In the genomic region with DNA sequence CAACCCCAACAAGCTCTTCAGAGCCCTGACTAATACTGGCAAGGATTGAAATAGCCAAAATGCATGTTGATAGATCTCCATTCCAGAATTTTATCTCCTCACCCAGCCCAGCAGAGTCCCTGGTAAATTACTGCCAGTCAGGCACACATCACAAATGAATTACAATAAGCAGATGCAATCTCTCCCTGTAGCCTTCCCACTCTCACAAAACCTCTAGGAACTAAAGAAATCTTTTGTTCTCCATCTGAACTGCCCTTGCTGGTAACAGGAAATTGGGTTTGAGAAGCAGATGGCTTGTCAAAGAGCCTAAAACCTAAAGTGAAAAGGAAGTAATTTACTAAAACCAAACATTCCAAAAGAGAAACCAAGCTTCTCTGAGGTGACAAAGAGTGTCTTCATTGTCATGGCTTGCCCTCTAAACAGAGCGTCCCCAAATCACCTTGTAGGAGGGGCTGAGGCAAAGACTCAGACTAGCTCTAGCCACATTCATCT, we compare ENCODE assay signal across 9 cellular contexts. TPM values are rescaled to one million over a fixed set of nuclear protein-coding genes. Genes with fewer than 3 reads are reported as not detected.
DNase-seq lines count a peak whose midpoint lies in the region; ATAC-seq and TF ChIP-seq lines count a peak whose summit lies in the region.
"Had no signal": no experiment of that assay in that cellular context is flagged by ENCODE, and none has a peak within 500 bp of the region (broad histone marks: within the 10 kb centered on the region; RNA-seq: fewer than 3 reads in every experiment).

No MANE protein-coding gene starts in this region.

- CTCF ChIA-PET in activated CD8-positive, alpha-beta memory T cell treated with anti-CD3 and anti-CD28 coated beads, Interleukin-2, amount 10 ng/mL, durations not matched to agents 7 days and 5 days (lab: Charles Lee), result interaction anchor here (0.7 to 0.9 kb wide), 2 partner anchors 17 to 155 kb away, joined by 3 read pairs; no protein-coding TSS in a partner anchor

- peak overlapping the region; percentile 72 for H3K27ac Mint-ChIP-seq in activated CD8-positive, alpha-beta memory T cell treated with anti-CD3 and anti-CD28 coated beads, Interleukin-2, amount 10 ng/mL, durations not matched to agents 7 days and 5 days
- peak overlapping the region in 4 of 5 experiments; percentile 10 to 83 (median 61) for H3K27ac Mint-ChIP-seq in brain
- peak overlapping the region; percentile 45 for H3K27ac Mint-ChIP-seq in stimulated activated effector memory CD8-positive, alpha-beta T cell treated with anti-CD3 and anti-CD28 coated beads, Interleukin-12 subunit alpha, Interleukin-12 subunit beta, amount 100 ng/mL, for 72 hours

- peaks cover 17% of the 10 kb centered on the region for H3K4me1 Mint-ChIP-seq in activated CD8-positive, alpha-beta memory T cell treated with anti-CD3 and anti-CD28 coated beads, Interleukin-2, amount 10 ng/mL, durations not matched to agents 7 days and 5 days
- peaks cover 29% of the 10 kb centered on the region for H3K4me1 Mint-ChIP-seq in brain
- H3K4me1 Mint-ChIP-seq in stimulated activated effector memory CD8-positive, alpha-beta T cell treated with anti-CD3 and anti-CD28 coated beads, Interleukin-12 subunit alpha, Interleukin-12 subunit beta, amount 100 ng/mL, for 72 hours, result peaks cover 26% of the 10 kb centered on the region

- no peaks in the 10 kb centered on the region for H3K27me3 Mint-ChIP-seq in activated CD8-positive, alpha-beta memory T cell treated with anti-CD3 and anti-CD28 coated beads, Interleukin-2, amount 10 ng/mL, durations not matched to agents 7 days and 5 days
- no peaks in the 10 kb centered on the region for H3K27me3 Mint-ChIP-seq in brain

- peaks cover 1% of the 10 kb centered on the region for H3K36me3 Mint-ChIP-seq in activated CD8-positive, alpha-beta memory T cell treated with anti-CD3 and anti-CD28 coated beads, Interleukin-2, amount 10 ng/mL, durations not matched to agents 7 days and 5 days
- H3K36me3 Mint-ChIP-seq in brain, result peaks cover 35% of the 10 kb centered on the region
- no peaks in the 10 kb centered on the region for H3K36me3 Mint-ChIP-seq in stimulated activated effector memory CD8-positive, alpha-beta T cell treated with anti-CD3 and anti-CD28 coated beads, Interleukin-12 subunit alpha, Interleukin-12 subunit beta, amount 100 ng/mL, for 72 hours

- peak; percentile 96 for ATAC-seq in activated CD8-positive, alpha-beta memory T cell treated with anti-CD3 and anti-CD28 coated beads, Interleukin-2, amount 10 ng/mL, durations not matched to agents 7 days and 5 days
- ATAC-seq in stimulated activated effector memory CD8-positive, alpha-beta T cell treated with anti-CD3 and anti-CD28 coated beads, Interleukin-12 subunit alpha, Interleukin-12 subunit beta, amount 100 ng/mL, for 72 hours, result peak; percentile 81
- no peak for ATAC-seq in GM21381 (IDR thresholded peaks at IDR 0.05; ENCODE audit: unreplicated experiment)
- no peak for ATAC-seq in HG03571 (IDR thresholded peaks at IDR 0.05; ENCODE audit: unreplicated experiment)
- ATAC-seq in HG02870 (IDR thresholded peaks at IDR 0.05; ENCODE audit: unreplicated experiment), result no peak
- ATAC-seq: Panc1 had no signal

- peak; percentile 50 for DNase-seq in activated CD8-positive, alpha-beta memory T cell treated with anti-CD3 and anti-CD28 coated beads, Interleukin-2, amount 10 ng/mL, durations not matched to agents 7 days and 5 days
- no peak for DNase-seq in activated CD8-positive, alpha-beta memory T cell treated with anti-CD3 and anti-CD28 coated beads, Interleukin-2, amount 50 U/mL, for 4 hours
- peak; percentile 79 to 85 for DNase-seq in Kasumi-1 (lab: John Stamatoyannopoulos, UW)
- DNase-seq in stimulated activated effector memory CD8-positive, alpha-beta T cell treated with anti-CD3 and anti-CD28 coated beads, Interleukin-12 subunit alpha, Interleukin-12 subunit beta, amount 100 ng/mL, for 72 hours (ENCODE audit: low spot score in 2 of 2), result no peak

- no peak for TF ChIP-seq CTCF in brain (conservative IDR thresholded peaks at IDR 0.05)

- H3K4me3 Mint-ChIP-seq in activated CD8-positive, alpha-beta memory T cell treated with anti-CD3 and anti-CD28 coated beads, Interleukin-2, amount 10 ng/mL, durations not matched to agents 7 days and 5 days, result no peak overlapping the region
- peak overlapping the region in 1 of 5 experiments; percentile 0 for H3K4me3 Mint-ChIP-seq in brain
- H3K4me3 Mint-ChIP-seq in stimulated activated effector memory CD8-positive, alpha-beta T cell treated with anti-CD3 and anti-CD28 coated beads, Interleukin-12 subunit alpha, Interleukin-12 subunit beta, amount 100 ng/mL, for 72 hours, result no peak overlapping the region

- H3K9me3 Mint-ChIP-seq in activated CD8-positive, alpha-beta memory T cell treated with anti-CD3 and anti-CD28 coated beads, Interleukin-2, amount 10 ng/mL, durations not matched to agents 7 days and 5 days (ENCODE audit: low read depth), result no peaks in the 10 kb centered on the region
- H3K9me3 Mint-ChIP-seq in brain, result no peaks in the 10 kb centered on the region
- H3K9me3 Mint-ChIP-seq in stimulated activated effector memory CD8-positive, alpha-beta T cell treated with anti-CD3 and anti-CD28 coated beads, Interleukin-12 subunit alpha, Interleukin-12 subunit beta, amount 100 ng/mL, for 72 hours, result no peaks in the 10 kb centered on the region

RNA-seq across cellular contexts. Expression of gene FAM168A, which starts 59.5 kb away (rescaled TPM):
- 10 to 100 TPM; 19.3 to 20.5 TPM for total RNA-seq in activated CD8-positive, alpha-beta memory T cell treated with anti-CD3 and anti-CD28 coated beads, Interleukin-2, amount 10 ng/mL, durations not matched to agents 7 days and 5 days
- 86.6 TPM for polyA plus RNA-seq in brain (ENCODE audit: insufficient read depth, low read depth, low replicate concordance)

Comparison
In these comparisons a context has a peak if more than half of its experiments do, and no peak if none do; other contexts are left out.
1. DNase-seq: peak in activated CD8-positive, alpha-beta memory T cell treated with anti-CD3 and anti-CD28 coated beads, Interleukin-2, amount 10 ng/mL, durations not matched to agents 7 days and 5 days (single experiment) and Kasumi-1 (2 of 2); none in activated CD8-positive, alpha-beta memory T cell treated with anti-CD3 and anti-CD28 coated beads, Interleukin-2, amount 50 U/mL, for 4 hours (single experiment) and stimulated activated effector memory CD8-positive, alpha-beta T cell treated with anti-CD3 and anti-CD28 coated beads, Interleukin-12 subunit alpha, Interleukin-12 subunit beta, amount 100 ng/mL, for 72 hours (0 of 2).
2. ATAC-seq: peak in activated CD8-positive, alpha-beta memory T cell treated with anti-CD3 and anti-CD28 coated beads, Interleukin-2, amount 10 ng/mL, durations not matched to agents 7 days and 5 days (single experiment) and stimulated activated effector memory CD8-positive, alpha-beta T cell treated with anti-CD3 and anti-CD28 coated beads, Interleukin-12 subunit alpha, Interleukin-12 subunit beta, amount 100 ng/mL, for 72 hours (single experiment); none in GM21381 (single experiment), HG03571 (single experiment) and HG02870 (single experiment).
3. Peak in every context shown above with its lines, with median percentiles within 50 percentile points of each other: H3K27ac Mint-ChIP-seq.